In the genomic region with DNA sequence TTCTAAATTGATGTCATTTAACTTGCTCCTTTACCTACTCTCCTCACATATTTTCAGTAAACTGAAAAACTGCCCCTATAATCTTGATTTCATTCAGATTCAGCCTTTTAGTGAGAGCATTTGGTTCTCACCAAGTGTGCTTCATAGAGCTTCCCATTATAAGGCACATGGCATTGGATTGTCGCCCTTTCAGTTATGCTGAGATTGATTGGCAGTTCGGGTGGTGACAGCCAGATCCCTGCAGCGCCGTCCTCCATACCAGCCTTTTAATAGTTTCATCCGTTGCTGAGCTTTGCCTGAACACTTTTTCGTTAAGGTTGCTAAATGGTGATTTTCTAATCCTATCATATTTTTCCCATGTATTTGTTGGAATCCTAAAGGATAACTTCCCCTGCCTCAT, we compare ENCODE assay signal across 14 cellular contexts.
DNase-seq lines count a peak whose midpoint lies in the region; TF ChIP-seq lines count a peak whose summit lies in the region.
"Had no signal": no experiment of that assay in that cellular context is flagged by ENCODE, and none has a peak within 500 bp of the region (broad histone marks: within the 10 kb centered on the region; RNA-seq: fewer than 3 reads in every experiment).

No MANE protein-coding gene starts in this region.

- H2AFZ ChIP-seq in mesenchymal stem cell (ENCODE audit: low read depth, low read length): no peak overlapping the region

- no peak overlapping the region for H3K4me3 Mint-ChIP-seq in HFFc6
- H3K4me3 Mint-ChIP-seq: CD4-positive, alpha-beta memory T cell had no signal

- no peaks in the 10 kb centered on the region for H3K27me3 ChIP-seq in mesenchymal stem cell (ENCODE audit: control insufficient read depth in 1 of 2, insufficient read depth in 1 of 2, low read length in 2 of 2)
- H3K27me3 ChIP-seq: BE2C had no signal

- H3K27ac ChIP-seq in temporal lobe (ENCODE audit: low read depth, low read length) (peak overlapping the region; percentile 41), mesenchymal stem cell (ENCODE audit: low read length, poor library complexity, severe bottlenecking) (no peak overlapping the region)
- H3K27ac ChIP-seq: C4-2B had no signal

- H2BK5ac ChIP-seq in mesenchymal stem cell (ENCODE audit: low read depth, low read length, poor library complexity, severe bottlenecking): no peak overlapping the region

- H3K18ac ChIP-seq in mesenchymal stem cell (ENCODE audit: low read depth in 1 of 2, low read length in 2 of 2): no peak overlapping the region

- no peak overlapping the region for H2BK120ac ChIP-seq in mesenchymal stem cell (ENCODE audit: low read depth, low read length)

- POLR2A ChIA-PET in GM10248 (lab: Yijun Ruan, JAX): no interaction called here

- no peaks in the 10 kb centered on the region for H3K9me3 ChIP-seq in mesenchymal stem cell (ENCODE audit: control insufficient read depth, low read length)
- H3K9me3 ChIP-seq: BE2C had no signal

- TF ChIP-seq CTCF in HFFc6 (IDR thresholded peaks at IDR 0.05) (no peak), GM10248 (IDR thresholded peaks at IDR 0.05; ENCODE audit: control extremely low read depth, extremely low read depth, low read depth, missing control alignments) (no peak)

- H3K36me3 ChIP-seq in mesenchymal stem cell (ENCODE audit: control insufficient read depth in 1 of 2, insufficient read depth in 2 of 2, low read depth in 1 of 2, low read length in 2 of 2): peaks cover 3 to 35% of the 10 kb centered on the region in 2 experiments
- H3K36me3 ChIP-seq: BE2C had no signal

- no peak overlapping the region for H2BK12ac ChIP-seq in mesenchymal stem cell (ENCODE audit: low read length in 2 of 2)

- 96% methylated on average over 4 of the region's 6 CpGs for whole genome bisulfite sequencing in mesenchymal stem cell

- peaks cover 42% of the 10 kb centered on the region for H3K36me3 Mint-ChIP-seq in HFFc6 (ENCODE audit: low read depth)

- H4K8ac ChIP-seq in mesenchymal stem cell (ENCODE audit: low read length): no peak overlapping the region

- CTCF ChIA-PET in GM10248 (lab: Yijun Ruan, JAX): no interaction called here

- peak overlapping the region; percentile 7; the same call in 1 of the 2 replicates for H3K27ac Mint-ChIP-seq in HFFc6

- DNase-seq in Ammon's horn (ENCODE audit: low spot score) (peak; percentile 55), HFFc6 (no peak), midbrain (lab: John Stamatoyannopoulos, UW) (peak; percentile 21), mesenchymal stem cell (no peak), GM10248 (ENCODE audit: extremely low spot score) (no peak)
- DNase-seq in stimulated activated CD4-positive, alpha-beta T cell treated with anti-CD3 and anti-CD28 coated beads, Interleukin-1b, Interleukin-23, amount 100 ng/mL, for 48 hours: no peak
- DNase-seq: BE2C; CD4-positive, alpha-beta memory T cell; COR-L47; DND-41; GDM1; HCEC 1CT had no signal

- no peaks in the 10 kb centered on the region for H3K9me3 Mint-ChIP-seq in HFFc6
- H3K9me3 Mint-ChIP-seq: CD4-positive, alpha-beta memory T cell had no signal

- H3K4ac ChIP-seq in mesenchymal stem cell (ENCODE audit: low read depth in 1 of 2, low read length in 2 of 2): no peak overlapping the region

- no peak overlapping the region for H3K23ac ChIP-seq in mesenchymal stem cell (ENCODE audit: low read length in 2 of 2)

- no peak overlapping the region for H3K14ac ChIP-seq in mesenchymal stem cell (ENCODE audit: low read length in 2 of 2)

- peaks cover 30% of the 10 kb centered on the region for H3K4me1 Mint-ChIP-seq in HFFc6 (ENCODE audit: low read depth)

- H2BK15ac ChIP-seq in mesenchymal stem cell (ENCODE audit: low read depth, poor library complexity, severe bottlenecking): no peak overlapping the region

- H3K79me1 ChIP-seq in mesenchymal stem cell (replicated peaks; ENCODE audit: low read length, poor library complexity, severe bottlenecking): peaks cover 25% of the 10 kb centered on the region

- no peak overlapping the region for H3K9ac ChIP-seq in mesenchymal stem cell (ENCODE audit: low read length)

- no peaks in the 10 kb centered on the region for H3K27me3 Mint-ChIP-seq in HFFc6 (ENCODE audit: insufficient read depth)
- H3K27me3 Mint-ChIP-seq: CD4-positive, alpha-beta memory T cell had no signal

- no peak overlapping the region for H3K4me3 ChIP-seq in mesenchymal stem cell (ENCODE audit: insufficient read depth in 1 of 2, low read depth in 1 of 2, low read length in 2 of 2)

- H4K91ac ChIP-seq in mesenchymal stem cell (ENCODE audit: low read length): no peak overlapping the region

- H3K4me1 ChIP-seq in mesenchymal stem cell (ENCODE audit: control insufficient read depth, insufficient read depth, low read depth, low read length): no peaks in the 10 kb centered on the region
- H3K4me1 ChIP-seq: BE2C had no signal

- H2AK5ac ChIP-seq in mesenchymal stem cell (ENCODE audit: low read length, severe bottlenecking): no peak overlapping the region

- H3K4me2 ChIP-seq in mesenchymal stem cell (ENCODE audit: low read length, poor library complexity, severe bottlenecking): no peak overlapping the region

Comparison
In these comparisons a context has a peak if more than half of its experiments do, and no peak if none do; other contexts are left out.
1. DNase-seq: peak in Ammon's horn (single experiment) and midbrain (single experiment); none in HFFc6 (single experiment), mesenchymal stem cell (single experiment), GM10248 (single experiment) and stimulated activated CD4-positive, alpha-beta T cell treated with anti-CD3 and anti-CD28 coated beads, Interleukin-1b, Interleukin-23, amount 100 ng/mL, for 48 hours (single experiment).